In genomic region chr7:82441916-82442478, GRCh38 we compare ENCODE assay signal across 9 cellular contexts. TPM values are rescaled to one million over a fixed set of nuclear protein-coding genes. Genes with fewer than 3 reads are reported as not detected.
DNase-seq lines count a peak whose midpoint lies in the region; ATAC-seq, FAIRE-seq and TF ChIP-seq lines count a peak whose summit lies in the region.
"Had no signal": no experiment of that assay in that cellular context is flagged by ENCODE, and none has a peak within 500 bp of the region (broad histone marks: within the 10 kb centered on the region; RNA-seq: fewer than 3 reads in every experiment).

No MANE protein-coding gene starts in this region.

- TF ChIP-seq POLR2A in lower leg skin (IDR thresholded peaks at IDR 0.05) = no peak

- peak overlapping the region in 5 of 7 donors; percentile 24 to 68 (median 39) for H3K4me3 Mint-ChIP-seq in CD8-positive, alpha-beta memory T cell
- peak overlapping the region; percentile 94 to 99 (median 98) for H3K4me3 Mint-ChIP-seq in nephron

- no peaks in the 10 kb centered on the region for H3K4me1 ChIP-seq in CD8-positive, alpha-beta memory T cell (ENCODE audit: insufficient read depth, low read length)

- H3K9me3 Mint-ChIP-seq in CD8-positive, alpha-beta memory T cell = peaks cover 0 to 7% (median 2%) of the 10 kb centered on the region in 5 donors
- no peaks in the 10 kb centered on the region for H3K9me3 Mint-ChIP-seq in nephron

- no peak overlapping the region for H3K27ac ChIP-seq in CD8-positive, alpha-beta memory T cell (ENCODE audit: low read depth, low read length)
- H3K27ac ChIP-seq in dorsolateral prefrontal cortex = peak overlapping the region in 47 of 59 donors; percentile 2 to 98 (median 92)

- TF ChIP-seq CTCF in dorsolateral prefrontal cortex (IDR thresholded peaks at IDR 0.05 in 54 of 56, conservative IDR thresholded peaks at IDR 0.05 in 2 of 56; ENCODE audit: low read depth in 1 of 56, partially characterized antibody in 56 of 56) (no peak), nephron (IDR thresholded peaks at IDR 0.05; ENCODE audit: unreplicated experiment in 3 of 3) (no peak), lower leg skin (IDR thresholded peaks at IDR 0.05) (no peak)

- no peaks in the 10 kb centered on the region for H3K9me3 ChIP-seq in CD8-positive, alpha-beta memory T cell (ENCODE audit: low read length)

- intact Hi-C loops in dorsolateral prefrontal cortex (cut with DNase I) (loop anchor here (5.0 to 10.0 kb wide), 7 partner anchors 40 to 277 kb away; no protein-coding TSS in a partner anchor), lower leg skin (cut with DNase I; ENCODE audit: low total_unique reads) (no loop called here)

- no peak overlapping the region for H3K27ac Mint-ChIP-seq in CD8-positive, alpha-beta memory T cell
- H3K27ac Mint-ChIP-seq in nephron = peak overlapping the region; percentile 78 to 97 (median 97)

- no peaks in the 10 kb centered on the region for H3K36me3 Mint-ChIP-seq in CD8-positive, alpha-beta memory T cell
- no peaks in the 10 kb centered on the region for H3K36me3 Mint-ChIP-seq in nephron (ENCODE audit: low read depth)

- in situ Hi-C loops in KBM-7 (cut with MboI; ENCODE audit: low pct_unique_long_range_greater_than_20kb, low sequenced_read_pairs) = no loop called here

- 26 to 30% methylated on average over 7 of the region's 7 CpGs for WGBS in lower leg skin, 2 donors

- DNase-seq in CD8-positive, alpha-beta memory T cell = no peak
- peak; percentile 10 for DNase-seq in KBM-7
- DNase-seq in dorsolateral prefrontal cortex = no peak
- DNase-seq in lower leg skin (ENCODE audit: low spot score in 2 of 2) = no peak
- DNase-seq in NCI-H2196 (lab: John Stamatoyannopoulos, UW; ENCODE audit: unreplicated experiment) = no peak
- DNase-seq in GM19239 (ENCODE audit: insufficient read length, low spot score) = no peak
- DNase-seq: activated T-cell treated with anti-CD3 and anti-CD28 coated beads, Interleukin-2, amount 50 U/mL, for 1 hour had no signal

- CTCF ChIA-PET in CD8-positive, alpha-beta memory T cell (lab: Charles Lee) = no interaction called here

- H3K4me1 Mint-ChIP-seq in CD8-positive, alpha-beta memory T cell = peaks cover 8 to 10% (median 9%) of the 10 kb centered on the region in 3 donors
- H3K4me1 Mint-ChIP-seq in nephron = peaks cover 11% of the 10 kb centered on the region

- H3K36me3 ChIP-seq in CD8-positive, alpha-beta memory T cell (ENCODE audit: insufficient read depth, low read length) = no peaks in the 10 kb centered on the region

- H3K27me3 Mint-ChIP-seq in CD8-positive, alpha-beta memory T cell = peaks cover 12 to 42% of the 10 kb centered on the region in 2 donors
- H3K27me3 Mint-ChIP-seq in nephron (ENCODE audit: low read depth) = peaks cover 20% of the 10 kb centered on the region

- POLR2A ChIA-PET in CD8-positive, alpha-beta memory T cell (lab: Charles Lee) = no interaction called here

- FAIRE-seq in GM19239 (lab: Jason Lieb, UNC) = no peak

- no peak overlapping the region for H3K4me3 ChIP-seq in CD8-positive, alpha-beta memory T cell (ENCODE audit: low read length)
- peak overlapping the region; percentile 52 to 89 (median 76) for H3K4me3 ChIP-seq in dorsolateral prefrontal cortex
- no peak overlapping the region for H3K4me3 ChIP-seq in lower leg skin (ENCODE audit: low read depth, poor library complexity, severe bottlenecking)

- ATAC-seq in HG03565 (IDR thresholded peaks at IDR 0.05; ENCODE audit: unreplicated experiment) = no peak

- no peaks in the 10 kb centered on the region for H3K27me3 ChIP-seq in CD8-positive, alpha-beta memory T cell (ENCODE audit: insufficient read depth, low read length, poor library complexity, severe bottlenecking)
- no peaks in the 10 kb centered on the region for H3K27me3 ChIP-seq in dorsolateral prefrontal cortex

RNA-seq across cellular contexts. Expression of gene CACNA2D1, which starts 1.6 kb away (rescaled TPM):
- not detected for total RNA-seq in CD8-positive, alpha-beta memory T cell
- not detected for polyA plus RNA-seq in CD8-positive, alpha-beta memory T cell
- total RNA-seq in dorsolateral prefrontal cortex = 100 to 1,000 TPM in 29 of 120 experiments, 10 to 100 TPM in 91; 33.1 to 150 (median 86.7) TPM
- total RNA-seq in lower leg skin = 10 to 100 TPM in 2 of 4 donors, 1 to 10 TPM in 2; 3.0 to 15.7 (median 8.6) TPM

Comparison
In these comparisons a context has a peak if more than half of its experiments do, and no peak if none do; other contexts are left out.
1. H3K4me3 ChIP-seq: peak in dorsolateral prefrontal cortex (59 of 59); none in CD8-positive, alpha-beta memory T cell (single experiment) and lower leg skin (single experiment).
2. H3K27ac Mint-ChIP-seq: peak in nephron (3 of 3); none in CD8-positive, alpha-beta memory T cell (0 of 8).